Comparison of ENCODE assay signal across 1 cellular context in genomic region chr11:66987158-66987620, GRCh38.
A peak's percentile ranks its signal among the peaks of the same experiment; 100 is the strongest.
TF ChIP-seq lines count a peak whose summit lies in the region.

No MANE protein-coding gene starts in this region.

TF ChIP-seq in H1, 55 proteins besides CTCF, POLR2A, EP300 and RAD21:
- TF ChIP-seq BCL11A (IDR thresholded peaks at IDR 0.05; ENCODE audit: low read depth in 2 of 2, low read length in 2 of 2) (no peak), GTF2F1 (IDR thresholded peaks at IDR 0.05; ENCODE audit: borderline replicate concordance, low read depth, low read length) (no peak), SIRT6 (IDR thresholded peaks at IDR 0.05; ENCODE audit: low read length) (no peak), SP1 (IDR thresholded peaks at IDR 0.05; ENCODE audit: low read depth, low read length) (no peak), RBBP5 (IDR thresholded peaks at IDR 0.05; ENCODE audit: borderline replicate concordance, low read depth, low read length) (0 out of 2 replicates have a peak, but pooled peaks have one; percentile 26), SAP30 (IDR thresholded peaks at IDR 0.05; ENCODE audit: insufficient read depth, insufficient replicate concordance, low read length) (no peak), JUN (IDR thresholded peaks at IDR 0.05; ENCODE audit: low read depth, low read length) (no peak), SRF (IDR thresholded peaks at IDR 0.05; ENCODE audit: low read depth, low read length) (no peak), RNF2 (IDR thresholded peaks at IDR 0.05; ENCODE audit: borderline replicate concordance, low read depth, low read length, missing control alignments, poor library complexity, severe bottlenecking) (no peak), TCF12 (IDR thresholded peaks at IDR 0.05; ENCODE audit: low read depth, low read length) (0 out of 2 replicates have a peak, but pooled peaks have one; percentile 8), POLR2AphosphoS5 (IDR thresholded peaks at IDR 0.05; ENCODE audit: low read depth, low read length) (no peak), RFX5 (IDR thresholded peaks at IDR 0.05; ENCODE audit: borderline replicate concordance, low read depth, low read length) (no peak), EZH2 (IDR thresholded peaks at IDR 0.05; ENCODE audit: low read depth, low read length, severe bottlenecking) (no peak), USF2 (IDR thresholded peaks at IDR 0.05; ENCODE audit: low read length) (no peak), TBP (IDR thresholded peaks at IDR 0.05; ENCODE audit: low read depth, low read length) (no peak), CREB1 (IDR thresholded peaks at IDR 0.05) (no peak), NANOG (IDR thresholded peaks at IDR 0.05; ENCODE audit: insufficient read depth, low read depth, low read length, poor library complexity, severe bottlenecking) (peak; percentile 93), ZNF274 (IDR thresholded peaks at IDR 0.05; ENCODE audit: borderline replicate concordance, extremely low read depth, low read length) (no peak), HDAC6 (IDR thresholded peaks at IDR 0.05; ENCODE audit: low read depth, low read length) (no peak), CHD7 (IDR thresholded peaks at IDR 0.05; ENCODE audit: insufficient replicate concordance, low read length) (no peak), JUND (IDR thresholded peaks at IDR 0.05; ENCODE audit: low read length) (no peak), CTBP2 (IDR thresholded peaks at IDR 0.05; ENCODE audit: borderline replicate concordance, insufficient read depth, insufficient read length, low read length) (peak; percentile 45), MAX (IDR thresholded peaks at IDR 0.05) (peak; percentile 53), BACH1 (IDR thresholded peaks at IDR 0.05; ENCODE audit: low read length) (no peak), RXRA (IDR thresholded peaks at IDR 0.05; ENCODE audit: insufficient read depth, low read depth, low read length) (no peak), CHD1 (IDR thresholded peaks at IDR 0.05; ENCODE audit: low read depth, low read length) (no peak), CEBPB (IDR thresholded peaks at IDR 0.05; ENCODE audit: low read depth, low read length) (no peak; the same call in 1 of the 2 replicates), KDM1A (IDR thresholded peaks at IDR 0.05; ENCODE audit: borderline replicate concordance, low read length) (0 out of 2 replicates have a peak, but pooled peaks have one; percentile 30), TAF1 (IDR thresholded peaks at IDR 0.05; ENCODE audit: low read depth, low read length) (no peak)
